ENCODE assay signal across 11 cellular contexts in the genomic region with DNA sequence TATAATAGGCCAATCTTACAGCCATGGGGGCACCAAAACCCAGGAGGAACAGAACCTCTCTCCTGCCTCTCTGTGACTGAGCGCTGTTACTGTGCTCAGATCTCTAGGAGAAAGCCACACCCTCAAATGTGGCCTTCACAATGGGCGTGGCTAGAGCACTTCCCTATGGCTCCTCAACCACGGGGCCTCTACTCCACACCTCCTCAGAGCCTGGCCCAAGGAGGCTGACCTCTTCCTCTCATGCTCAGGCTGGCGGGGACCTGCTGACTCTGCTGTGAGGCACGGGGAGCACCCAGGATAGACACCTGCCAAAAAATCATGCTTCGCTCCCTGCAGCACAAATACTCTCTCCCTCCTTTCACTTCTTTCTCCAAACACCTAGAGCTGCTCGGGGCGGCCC. TPM values are rescaled to one million over a fixed set of nuclear protein-coding genes. Genes with fewer than 3 reads are reported as not detected.
DNase-seq lines count a peak whose midpoint lies in the region; ATAC-seq and TF ChIP-seq lines count a peak whose summit lies in the region.
"Had no signal": no experiment of that assay in that cellular context is flagged by ENCODE, and none has a peak within 500 bp of the region (broad histone marks: within the 10 kb centered on the region; RNA-seq: fewer than 3 reads in every experiment).

No MANE protein-coding gene starts in this region.

- no peaks in the 10 kb centered on the region for H3K36me3 Mint-ChIP-seq in central memory CD8-positive, alpha-beta T cell (ENCODE audit: insufficient read depth)
- peaks cover 2% of the 10 kb centered on the region for H3K36me3 Mint-ChIP-seq in osteocyte (ENCODE audit: unreplicated experiment)
- H3K36me3 Mint-ChIP-seq: natural killer cell had no signal

- no peak overlapping the region for H3K27ac Mint-ChIP-seq in central memory CD8-positive, alpha-beta T cell (ENCODE audit: low read depth)
- no peak overlapping the region for H3K27ac Mint-ChIP-seq in osteocyte (ENCODE audit: unreplicated experiment)
- H3K27ac Mint-ChIP-seq: natural killer cell; T-helper 1 cell treated with Interleukin-12 subunit alpha and Interleukin-12 subunit beta and Interleukin-4 antibody, amounts not matched to agents 30 μg/mL and 1 μg/mL, for 36 hours had no signal

- H3K4me3 Mint-ChIP-seq in central memory CD8-positive, alpha-beta T cell: no peak overlapping the region
- H3K4me3 Mint-ChIP-seq in osteocyte (ENCODE audit: unreplicated experiment): no peak overlapping the region
- H3K4me3 Mint-ChIP-seq: natural killer cell; T-helper 1 cell treated with Interleukin-12 subunit alpha and Interleukin-12 subunit beta and Interleukin-4 antibody, amounts not matched to agents 30 μg/mL and 1 μg/mL, for 36 hours had no signal

- DNase-seq in H7 (peak; percentile 75), MV-4-11 (lab: John Stamatoyannopoulos, UW) (peak; percentile 83), osteocyte (ENCODE audit: extremely low spot score, unreplicated experiment) (peak; percentile 64), cerebellum (ENCODE audit: low spot score) (no peak), T-helper 2 cell (no peak)
- DNase-seq in central memory CD8-positive, alpha-beta T cell (ENCODE audit: low spot score in 2 of 2): no peak
- no peak for DNase-seq in activated T-cell treated with anti-CD3 and anti-CD28 coated beads, Interleukin-2, amount 50 U/mL, for 1 hour
- DNase-seq: cortex of kidney, natural killer cell, NCI-H1092 had no signal

- no peaks in the 10 kb centered on the region for H3K27me3 Mint-ChIP-seq in central memory CD8-positive, alpha-beta T cell
- H3K27me3 Mint-ChIP-seq in osteocyte (ENCODE audit: unreplicated experiment): no peaks in the 10 kb centered on the region

- H3K4me1 Mint-ChIP-seq in central memory CD8-positive, alpha-beta T cell: no peaks in the 10 kb centered on the region
- H3K4me1 Mint-ChIP-seq in osteocyte (ENCODE audit: unreplicated experiment): peaks cover 3% of the 10 kb centered on the region
- H3K4me1 Mint-ChIP-seq: natural killer cell had no signal

- H3K9me3 Mint-ChIP-seq in central memory CD8-positive, alpha-beta T cell: no peaks in the 10 kb centered on the region
- no peaks in the 10 kb centered on the region for H3K9me3 Mint-ChIP-seq in osteocyte (ENCODE audit: unreplicated experiment)
- H3K9me3 Mint-ChIP-seq: natural killer cell; T-helper 1 cell treated with Interleukin-12 subunit alpha and Interleukin-12 subunit beta and Interleukin-4 antibody, amounts not matched to agents 30 μg/mL and 1 μg/mL, for 36 hours had no signal

- H3K27me3 ChIP-seq in H7 (ENCODE audit: control insufficient read depth, insufficient read depth, low read length): no peaks in the 10 kb centered on the region

- ATAC-seq in central memory CD8-positive, alpha-beta T cell (replicated peaks; ENCODE audit: extremely low read depth, poor library complexity, severe bottlenecking): peak; percentile 14

- no peaks in the 10 kb centered on the region for H3K36me3 ChIP-seq in H7 (replicated peaks; ENCODE audit: control insufficient read depth, insufficient read depth, low read length)

- no peak overlapping the region for H3K4me3 ChIP-seq in H7 (ENCODE audit: insufficient read depth, low read depth, low read length)

- TF ChIP-seq CTCF in osteocyte (IDR thresholded peaks at IDR 0.05): no peak

RNA-seq across cellular contexts. Expression of gene C11orf58, which starts 41.0 kb away (rescaled TPM):
- 118 and 127 TPM in 2 replicates for total RNA-seq in H7 (2014; rRNA removed; shearing (Covaris generic))
- total RNA-seq in osteocyte (143 and 150 TPM in 2 replicates), cerebellum (172 TPM)

Comparison
In these comparisons a context has a peak if more than half of its experiments do, and no peak if none do; other contexts are left out.
1. DNase-seq: peak in H7 (single experiment), MV-4-11 (single experiment) and osteocyte (single experiment); none in central memory CD8-positive, alpha-beta T cell (0 of 2), activated T-cell treated with anti-CD3 and anti-CD28 coated beads, Interleukin-2, amount 50 U/mL, for 1 hour (single experiment), cerebellum (single experiment) and T-helper 2 cell (0 of 5).